8 cellular contexts compared by ENCODE assay signal in genomic region chr11:796565-797299, GRCh38. TPM values are rescaled to one million over a fixed set of nuclear protein-coding genes. Genes with fewer than 3 reads are reported as not detected.
DNase-seq lines count a peak whose midpoint lies in the region; TF ChIP-seq lines count a peak whose summit lies in the region.

No MANE protein-coding gene starts in this region.

- peak overlapping the region; percentile 97 for H3K4me2 ChIP-seq in OCI-LY1 (ENCODE audit: low read length)

- TF ChIP-seq CTCF in OCI-LY1 (IDR thresholded peaks at IDR 0.05; ENCODE audit: low read length), result no peak
- no peak for TF ChIP-seq CTCF in endothelial cell (IDR thresholded peaks at IDR 0.05; ENCODE audit: unreplicated experiment)
- no peak for TF ChIP-seq CTCF in neutrophil (IDR thresholded peaks at IDR 0.05)

- H3K79me2 ChIP-seq in OCI-LY1 (ENCODE audit: insufficient read depth, low read length), result no peaks in the 10 kb centered on the region

- no peaks in the 10 kb centered on the region for H3F3A ChIP-seq in OCI-LY1 (ENCODE audit: insufficient read depth, low read length)

- DNase-seq in CD8-positive, alpha-beta memory T cell, result no peak
- no peak for DNase-seq in endothelial cell (ENCODE audit: low spot score)
- no peak for DNase-seq in AML-193 (lab: John Stamatoyannopoulos, UW)
- DNase-seq in HK-2 (ENCODE audit: unreplicated experiment), result no peak
- no peak for DNase-seq in NCI-H226
- no peak for DNase-seq in nucleus accumbens (lab: John Stamatoyannopoulos, UW)

- peak overlapping the region; percentile 90 to 98 (median 95) for H3K27ac Mint-ChIP-seq in CD8-positive, alpha-beta memory T cell
- no peak overlapping the region for H3K27ac Mint-ChIP-seq in endothelial cell (ENCODE audit: unreplicated experiment)

- H3K9me2 ChIP-seq in OCI-LY1 (ENCODE audit: low read depth, low read length), result no peaks in the 10 kb centered on the region

- no peak overlapping the region for H2AFZ ChIP-seq in OCI-LY1 (ENCODE audit: low read length)

- CTCF ChIA-PET in CD8-positive, alpha-beta memory T cell (lab: Charles Lee), result interaction anchor here (0.8 to 1.3 kb wide), 3 partner anchors 15 to 242 kb away, joined by 3 read pairs; no protein-coding TSS in a partner anchor

- no peaks in the 10 kb centered on the region for H3K27me3 Mint-ChIP-seq in CD8-positive, alpha-beta memory T cell
- peaks cover 10% of the 10 kb centered on the region for H3K27me3 Mint-ChIP-seq in endothelial cell (ENCODE audit: unreplicated experiment)

- peaks cover 12 to 26% (median 14%) of the 10 kb centered on the region in 3 donors for H3K4me1 Mint-ChIP-seq in CD8-positive, alpha-beta memory T cell
- no peaks in the 10 kb centered on the region for H3K4me1 Mint-ChIP-seq in endothelial cell (ENCODE audit: unreplicated experiment)

- no peaks in the 10 kb centered on the region for H3K9me3 Mint-ChIP-seq in CD8-positive, alpha-beta memory T cell
- H3K9me3 Mint-ChIP-seq in endothelial cell (ENCODE audit: unreplicated experiment), result no peaks in the 10 kb centered on the region

- peaks cover 0 to 18% (median 0%) of the 10 kb centered on the region in 3 donors for H3K36me3 Mint-ChIP-seq in CD8-positive, alpha-beta memory T cell
- H3K36me3 Mint-ChIP-seq in endothelial cell (ENCODE audit: low read depth, unreplicated experiment), result no peaks in the 10 kb centered on the region

- peak overlapping the region; percentile 83 for H3K9ac ChIP-seq in OCI-LY1 (ENCODE audit: low read length)

- no peaks in the 10 kb centered on the region for H3K9me3 ChIP-seq in CD8-positive, alpha-beta memory T cell (ENCODE audit: low read length)
- H3K9me3 ChIP-seq in OCI-LY1 (ENCODE audit: low read length) (no peaks in the 10 kb centered on the region), neutrophil (no peaks in the 10 kb centered on the region)

- no peaks in the 10 kb centered on the region for H3K27me3 ChIP-seq in CD8-positive, alpha-beta memory T cell (ENCODE audit: insufficient read depth, low read length, poor library complexity, severe bottlenecking)
- H3K27me3 ChIP-seq in OCI-LY1 (ENCODE audit: insufficient read depth, low read length) (no peaks in the 10 kb centered on the region), neutrophil (no peaks in the 10 kb centered on the region)

- no peaks in the 10 kb centered on the region for H4K20me1 ChIP-seq in OCI-LY1 (ENCODE audit: insufficient read depth, low read length)

- peak overlapping the region; percentile 91 to 94 (median 92) for H3K4me3 Mint-ChIP-seq in CD8-positive, alpha-beta memory T cell
- peak overlapping the region; percentile 83 for H3K4me3 Mint-ChIP-seq in endothelial cell (ENCODE audit: unreplicated experiment)

- peak overlapping the region; percentile 92 for H3K4me3 ChIP-seq in CD8-positive, alpha-beta memory T cell (ENCODE audit: low read length)
- peak overlapping the region; percentile 86 for H3K4me3 ChIP-seq in OCI-LY1 (ENCODE audit: low read depth, low read length, poor library complexity, severe bottlenecking)
- H3K4me3 ChIP-seq in neutrophil (ENCODE audit: low read depth in 1 of 2, low read length in 1 of 2), result peak overlapping the region; percentile 61 to 90

- H3K4me1 ChIP-seq in CD8-positive, alpha-beta memory T cell (ENCODE audit: insufficient read depth, low read length), result peaks cover 25% of the 10 kb centered on the region
- H3K4me1 ChIP-seq in OCI-LY1 (ENCODE audit: insufficient read depth, low read length, severe bottlenecking) (peaks cover 23% of the 10 kb centered on the region), neutrophil (ENCODE audit: control insufficient read depth in 1 of 2, insufficient read depth in 1 of 2, low read depth in 1 of 2, low read length in 1 of 2) (peaks cover 26 to 35% of the 10 kb centered on the region in 2 experiments)

- peak overlapping the region; percentile 86 for H3K27ac ChIP-seq in CD8-positive, alpha-beta memory T cell (ENCODE audit: low read depth, low read length)
- H3K27ac ChIP-seq in OCI-LY1 (ENCODE audit: low read depth, low read length, poor library complexity, severe bottlenecking) (peak overlapping the region; percentile 71), neutrophil (peak overlapping the region; percentile 82)

- peaks cover 4% of the 10 kb centered on the region for H3K36me3 ChIP-seq in CD8-positive, alpha-beta memory T cell (ENCODE audit: insufficient read depth, low read length)
- H3K36me3 ChIP-seq in OCI-LY1 (ENCODE audit: insufficient read depth, low read length), result peaks cover 28% of the 10 kb centered on the region; the same call in 1 of the 2 replicates
- peaks cover 3% of the 10 kb centered on the region for H3K36me3 ChIP-seq in neutrophil

- POLR2A ChIA-PET in CD8-positive, alpha-beta memory T cell (lab: Charles Lee), result interaction anchor here (0.6 to 2.5 kb wide), 6 partner anchors 12 to 283 kb away, joined by 3 to 8 read pairs (median 5); partner anchors contain the start of genes PNPLA2, RPLP2 and TALDO1

RNA-seq across cellular contexts. Expression of gene SLC25A22, which starts 1.3 kb away (rescaled TPM):
- total RNA-seq in CD8-positive, alpha-beta memory T cell, result 10 to 100 TPM; 73.6 to 77.0 TPM
- polyA plus RNA-seq in CD8-positive, alpha-beta memory T cell, result 14.1 TPM
- 17.8 TPM for total RNA-seq in endothelial cell (ENCODE audit: unreplicated experiment)

RNA-seq across cellular contexts. Expression of gene CEND1, which starts 6.8 kb away (rescaled TPM):
- total RNA-seq in CD8-positive, alpha-beta memory T cell, result 1 to 10 TPM; 2.1 to 2.6 TPM
- polyA plus RNA-seq in CD8-positive, alpha-beta memory T cell, result 0.13 TPM
- total RNA-seq in endothelial cell (ENCODE audit: unreplicated experiment), result not detected

RNA-seq across cellular contexts. Expression of gene PIDD1, which starts 8.3 kb away (rescaled TPM):
- 10 to 100 TPM; 30.5 to 34.5 TPM for total RNA-seq in CD8-positive, alpha-beta memory T cell
- 4.6 TPM for polyA plus RNA-seq in CD8-positive, alpha-beta memory T cell
- 13.7 TPM for total RNA-seq in endothelial cell (ENCODE audit: unreplicated experiment)

RNA-seq across cellular contexts. Expression of gene RPLP2, which starts 13.0 kb away (rescaled TPM):
- total RNA-seq in CD8-positive, alpha-beta memory T cell, result 1,000 to 10,000 TPM; 2,769 to 2,922 TPM
- 3,158 TPM for polyA plus RNA-seq in CD8-positive, alpha-beta memory T cell
- 2,188 TPM for total RNA-seq in endothelial cell (ENCODE audit: unreplicated experiment)

RNA-seq across cellular contexts. Expression of gene GATD1, which starts 19.4 kb away (rescaled TPM):
- 10 to 100 TPM; 53.0 to 56.3 TPM for total RNA-seq in CD8-positive, alpha-beta memory T cell
- polyA plus RNA-seq in CD8-positive, alpha-beta memory T cell, result 12.9 TPM
- 36.5 TPM for total RNA-seq in endothelial cell (ENCODE audit: unreplicated experiment)
